Comparison of ENCODE assay signal across 8 cellular contexts in the genomic region with DNA sequence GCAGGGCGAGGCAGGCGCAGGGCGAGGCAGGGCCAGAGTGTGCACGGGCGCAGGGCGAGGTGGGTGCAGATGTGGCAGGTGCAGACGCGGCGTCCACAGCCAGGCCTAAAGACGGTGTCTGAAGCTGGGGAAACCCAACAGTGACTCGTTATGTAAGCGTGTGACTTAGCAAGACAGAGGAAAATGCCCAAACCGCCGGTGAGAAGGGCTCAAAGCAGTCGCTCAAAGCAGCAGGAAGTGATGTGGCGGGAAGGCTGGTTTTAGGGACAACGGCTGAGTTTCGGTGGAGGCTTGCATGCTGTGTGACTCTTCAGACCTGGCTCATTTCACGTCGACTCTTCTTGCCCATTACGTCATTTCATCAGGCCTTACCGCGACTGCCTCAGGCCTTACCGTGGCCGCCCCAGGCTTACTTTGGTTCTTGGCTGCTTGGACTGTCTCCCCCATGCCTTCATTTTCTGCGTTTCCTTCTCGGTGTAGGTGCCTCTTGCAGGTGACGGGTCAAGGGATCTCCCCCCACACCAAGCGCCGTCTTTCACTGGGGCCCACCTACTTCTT. TPM values are rescaled to one million over a fixed set of nuclear protein-coding genes. Genes with fewer than 3 reads are reported as not detected.
A peak's percentile ranks its signal among the peaks of the same experiment; 100 is the strongest.
DNase-seq lines count a peak whose midpoint lies in the region; ATAC-seq and TF ChIP-seq lines count a peak whose summit lies in the region.

No MANE protein-coding gene starts in this region.

- peaks cover 33% of the 10 kb centered on the region for H3K4me1 Mint-ChIP-seq in activated CD8-positive, alpha-beta T cell treated with anti-CD3 and anti-CD28 coated beads for 36 hours (ENCODE audit: low read depth)
- peaks cover 14% of the 10 kb centered on the region for H3K4me1 Mint-ChIP-seq in glutamatergic neuron (ENCODE audit: low read depth, unreplicated experiment)
- peaks cover 29% of the 10 kb centered on the region for H3K4me1 Mint-ChIP-seq in Calu3 (ENCODE audit: low read depth, unreplicated experiment)

- CTCF ChIA-PET in activated CD8-positive, alpha-beta T cell treated with anti-CD3 and anti-CD28 coated beads for 36 hours (lab: Charles Lee) = interaction anchor here (1.0 to 1.7 kb wide), 3 partner anchors 13 to 24 kb away, joined by 3 to 6 read pairs (median 4); no protein-coding TSS in a partner anchor
- CTCF ChIA-PET in Calu3 (lab: Charles Lee) = no interaction called here

- intact Hi-C loops in activated CD8-positive, alpha-beta T cell treated with anti-CD3 and anti-CD28 coated beads for 36 hours (cut with micrococcal nuclease) = loop anchor here (2.0 to 10.0 kb wide), 2 partner anchors 14 to 48 kb away; no protein-coding TSS in a partner anchor
- intact Hi-C loops in Calu3 (cut with micrococcal nuclease; ENCODE audit: unreplicated experiment) = no loop called here

- POLR2A ChIA-PET in activated CD8-positive, alpha-beta T cell treated with anti-CD3 and anti-CD28 coated beads for 36 hours (lab: Charles Lee) = interaction anchor here (0.7 to 5.2 kb wide), 11 partner anchors 9 to 77 kb away, joined by 3 to 53 read pairs (median 4); a partner anchor contains a TSS

- H3K4me3 Mint-ChIP-seq in activated CD8-positive, alpha-beta T cell treated with anti-CD3 and anti-CD28 coated beads for 36 hours = peak overlapping the region; percentile 82
- H3K4me3 Mint-ChIP-seq in glutamatergic neuron (ENCODE audit: unreplicated experiment) (no peak overlapping the region), Calu3 (ENCODE audit: low read depth, unreplicated experiment) (no peak overlapping the region)

- peak; percentile 87 for ATAC-seq in GM21529 (IDR thresholded peaks at IDR 0.05; ENCODE audit: unreplicated experiment)
- peak; percentile 91 for ATAC-seq in activated CD8-positive, alpha-beta T cell treated with anti-CD3 and anti-CD28 coated beads for 36 hours
- no peak for ATAC-seq in GM18873 (IDR thresholded peaks at IDR 0.05; ENCODE audit: low FRiP score, unreplicated experiment)

- BruUV-seq in Calu3 (replicated peaks; lab: Mats Ljungman, UMichigan) = no TSS peak

- H3K27me3 Mint-ChIP-seq in activated CD8-positive, alpha-beta T cell treated with anti-CD3 and anti-CD28 coated beads for 36 hours = no peaks in the 10 kb centered on the region
- H3K27me3 Mint-ChIP-seq in glutamatergic neuron (ENCODE audit: unreplicated experiment) = peaks cover 3% of the 10 kb centered on the region
- H3K27me3 Mint-ChIP-seq in Calu3 (ENCODE audit: unreplicated experiment) = peaks cover 40% of the 10 kb centered on the region

- no peaks in the 10 kb centered on the region for H3K9me3 Mint-ChIP-seq in activated CD8-positive, alpha-beta T cell treated with anti-CD3 and anti-CD28 coated beads for 36 hours
- H3K9me3 Mint-ChIP-seq in glutamatergic neuron (ENCODE audit: unreplicated experiment) (peaks cover 7% of the 10 kb centered on the region), Calu3 (ENCODE audit: low read depth, unreplicated experiment) (no peaks in the 10 kb centered on the region)

- DNase-seq in GDM1 (lab: John Stamatoyannopoulos, UW) (peak; percentile 73), Kasumi-1 (lab: John Stamatoyannopoulos, UW) (peak; percentile 96), glutamatergic neuron (no peak), Calu3 (no peak)
- DNase-seq in activated CD8-positive, alpha-beta T cell treated with anti-CD3 and anti-CD28 coated beads for 36 hours = peak; percentile 97
- peak; percentile 72 to 94 for DNase-seq in stimulated activated CD8-positive, alpha-beta memory T cell treated with anti-CD3 and anti-CD28 coated beads, Interleukin-7, amount 100 ng/mL, for 48 hours (ENCODE audit: extremely low read depth in 1 of 2, low read depth in 1 of 2)

- no peak for TF ChIP-seq CTCF in activated CD8-positive, alpha-beta T cell treated with anti-CD3 and anti-CD28 coated beads for 36 hours (IDR thresholded peaks at IDR 0.05)
- no peak for TF ChIP-seq CTCF in glutamatergic neuron (IDR thresholded peaks at IDR 0.05; ENCODE audit: partially characterized antibody, unreplicated experiment)
- no peak for TF ChIP-seq CTCF in Calu3 (IDR thresholded peaks at IDR 0.05; ENCODE audit: unreplicated experiment)

- peaks cover 37% of the 10 kb centered on the region for H3K36me3 Mint-ChIP-seq in activated CD8-positive, alpha-beta T cell treated with anti-CD3 and anti-CD28 coated beads for 36 hours (ENCODE audit: low read depth)
- H3K36me3 Mint-ChIP-seq in glutamatergic neuron (ENCODE audit: unreplicated experiment) (no peaks in the 10 kb centered on the region), Calu3 (ENCODE audit: insufficient read depth, unreplicated experiment) (peaks cover 11% of the 10 kb centered on the region)

- peak overlapping the region; percentile 98 for H3K27ac Mint-ChIP-seq in activated CD8-positive, alpha-beta T cell treated with anti-CD3 and anti-CD28 coated beads for 36 hours
- peak overlapping the region; percentile 2 for H3K27ac Mint-ChIP-seq in glutamatergic neuron (ENCODE audit: unreplicated experiment)
- H3K27ac Mint-ChIP-seq in Calu3 (ENCODE audit: unreplicated experiment) = no peak overlapping the region

RNA-seq across cellular contexts. Expression of a gene that starts 50.5 kb away (rescaled TPM):
- 10 to 100 TPM; 65.9 to 67.6 TPM for total RNA-seq in activated CD8-positive, alpha-beta T cell treated with anti-CD3 and anti-CD28 coated beads for 36 hours
- total RNA-seq in glutamatergic neuron (ENCODE audit: unreplicated experiment) = 55.4 TPM
- 63.8 and 69.4 TPM in 2 replicates for total RNA-seq in Calu3 (2022)

Comparison
In these comparisons a context has a peak if more than half of its experiments do, and no peak if none do; other contexts are left out.
1. DNase-seq: peak in GDM1 (single experiment), Kasumi-1 (2 of 2), activated CD8-positive, alpha-beta T cell treated with anti-CD3 and anti-CD28 coated beads for 36 hours (single experiment) and stimulated activated CD8-positive, alpha-beta memory T cell treated with anti-CD3 and anti-CD28 coated beads, Interleukin-7, amount 100 ng/mL, for 48 hours (2 of 2); none in glutamatergic neuron (single experiment) and Calu3 (single experiment).